1 cellular context compared by ENCODE assay signal in the genomic region with DNA sequence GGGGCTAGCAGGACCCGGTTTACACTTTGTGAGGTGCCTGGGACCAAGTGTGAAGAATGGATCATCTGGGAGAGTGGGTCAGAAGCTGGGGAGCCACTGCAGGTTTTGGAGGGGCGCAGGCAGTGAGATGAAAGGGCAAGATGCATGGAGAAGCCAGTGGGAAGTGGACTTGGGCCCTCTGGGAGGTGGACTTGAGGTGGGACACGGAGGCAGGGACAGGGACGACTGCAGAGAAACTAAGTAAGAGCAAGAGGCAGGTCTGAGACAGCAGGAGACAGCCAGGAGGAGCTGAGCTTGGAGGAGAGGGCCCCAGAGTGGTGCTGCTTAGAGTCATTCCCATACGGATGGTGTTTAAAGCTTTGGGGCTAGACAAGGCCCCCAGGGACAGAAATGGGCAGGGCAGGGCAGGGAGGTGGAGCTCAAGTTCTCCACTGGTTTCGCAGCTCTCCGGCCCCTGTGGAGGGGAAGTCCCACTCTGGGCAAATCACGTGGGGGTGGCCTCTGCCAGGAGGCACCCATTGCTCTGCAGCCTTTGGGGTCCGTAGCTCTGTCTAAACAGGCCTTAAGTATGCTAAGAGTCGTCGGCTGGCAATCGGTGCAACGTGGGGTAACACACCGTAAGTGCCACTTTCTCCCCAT.
TF ChIP-seq lines count a peak whose summit lies in the region.

No MANE protein-coding gene starts in this region.

TF ChIP-seq in SK-N-SH, 30 proteins besides CTCF, POLR2A, EP300 and RAD21:
- TF ChIP-seq YY1 (IDR thresholded peaks at IDR 0.05; ENCODE audit: low read depth): no peak
- TF ChIP-seq, protein P1, sequence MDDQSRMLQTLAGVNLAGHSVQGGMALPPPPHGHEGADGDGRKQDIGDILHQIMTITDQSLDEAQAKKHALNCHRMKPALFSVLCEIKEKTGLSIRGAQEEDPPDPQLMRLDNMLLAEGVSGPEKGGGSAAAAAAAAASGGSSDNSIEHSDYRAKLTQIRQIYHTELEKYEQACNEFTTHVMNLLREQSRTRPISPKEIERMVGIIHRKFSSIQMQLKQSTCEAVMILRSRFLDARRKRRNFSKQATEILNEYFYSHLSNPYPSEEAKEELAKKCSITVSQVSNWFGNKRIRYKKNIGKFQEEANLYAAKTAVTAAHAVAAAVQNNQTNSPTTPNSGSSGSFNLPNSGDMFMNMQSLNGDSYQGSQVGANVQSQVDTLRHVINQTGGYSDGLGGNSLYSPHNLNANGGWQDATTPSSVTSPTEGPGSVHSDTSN (IDR thresholded peaks at IDR 0.05): no peak
- TF ChIP-seq MAX (IDR thresholded peaks at IDR 0.05; ENCODE audit: low read depth): no peak
- TF ChIP-seq POLR2AphosphoS5 (IDR thresholded peaks at IDR 0.05; ENCODE audit: low read depth, low read length): no peak
- no peak for TF ChIP-seq RCOR1 (IDR thresholded peaks at IDR 0.05; ENCODE audit: low read length)
